Comparison of ENCODE assay signal across 8 cellular contexts in the genomic region with DNA sequence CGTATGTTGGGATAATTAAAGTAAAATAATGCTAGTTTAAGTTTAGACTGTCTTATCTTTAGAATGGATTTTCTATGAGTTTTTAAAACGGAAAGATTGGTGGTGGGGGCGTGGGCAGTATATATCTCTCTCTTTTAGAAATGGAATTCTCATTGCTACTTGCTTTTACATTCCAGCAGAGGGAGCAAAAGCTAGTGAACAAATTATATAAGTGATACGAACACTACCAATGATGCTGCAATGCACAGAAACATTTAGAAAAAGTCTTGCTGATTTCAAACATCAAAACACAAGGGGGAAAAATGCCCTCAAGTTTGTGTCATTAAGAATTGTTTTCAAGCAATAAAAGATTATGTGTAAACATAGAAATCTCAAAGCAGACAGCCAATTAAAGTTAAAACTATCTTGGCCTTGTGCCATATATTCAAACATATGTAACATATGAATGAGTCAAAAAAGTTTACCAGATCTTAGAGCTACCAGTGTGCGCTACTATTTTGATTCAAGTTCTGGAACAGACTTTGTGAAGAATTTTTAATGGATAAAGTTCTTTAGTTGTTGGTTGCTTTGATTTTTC.
A peak's percentile ranks its signal among the peaks of the same experiment; 100 is the strongest.
DNase-seq lines count a peak whose midpoint lies in the region; ATAC-seq and TF ChIP-seq lines count a peak whose summit lies in the region.

No MANE protein-coding gene starts in this region.

- POLR2A ChIA-PET in BJ (lab: Charles Lee) = no interaction called here

- CTCF ChIA-PET in BJ (lab: Yijun Ruan, JAX) = no interaction called here

- no peaks in the 10 kb centered on the region for H4K20me1 ChIP-seq in osteoblast (ENCODE audit: insufficient read depth, low read length)

- H3K4me3 ChIP-seq in BJ (ENCODE audit: low read depth, low read length) (no peak overlapping the region), osteoblast (ENCODE audit: insufficient read depth, low read length) (no peak overlapping the region), testis (no peak overlapping the region)

- ATAC-seq in GM21529 (IDR thresholded peaks at IDR 0.05; ENCODE audit: unreplicated experiment) = peak; percentile 60
- no peak for ATAC-seq in HG03460 (IDR thresholded peaks at IDR 0.05; ENCODE audit: unreplicated experiment)

- H3K27me3 ChIP-seq in BJ (ENCODE audit: control insufficient read depth, insufficient read depth, low read length) (no peaks in the 10 kb centered on the region), osteoblast (ENCODE audit: insufficient read depth, low read length) (no peaks in the 10 kb centered on the region), testis (no peaks in the 10 kb centered on the region)

- H3K9me3 ChIP-seq in osteoblast (ENCODE audit: low read depth, low read length) = no peaks in the 10 kb centered on the region
- H3K9me3 ChIP-seq in testis = no peaks in the 10 kb centered on the region

- WGBS in testis, 2 donors = 32 to 38% methylated on average over 5 of the region's 5 CpGs

- TF ChIP-seq POLR2A in testis (IDR thresholded peaks at IDR 0.05) = no peak

- no peak overlapping the region for H3K4me2 ChIP-seq in osteoblast (ENCODE audit: insufficient read depth, low read length)

- H3K36me3 ChIP-seq in BJ (ENCODE audit: control insufficient read depth, insufficient read depth, low read length) (no peaks in the 10 kb centered on the region), osteoblast (ENCODE audit: insufficient read depth, low read length) (no peaks in the 10 kb centered on the region), testis (ENCODE audit: low read depth, missing control alignments) (no peaks in the 10 kb centered on the region)

- intact Hi-C loops in testis (cut with DNase I; ENCODE audit: low total_unique reads) = no loop called here

- H3K27ac ChIP-seq in osteoblast (ENCODE audit: low read depth, low read length) = no peak overlapping the region
- no peak overlapping the region for H3K27ac ChIP-seq in testis

- TF ChIP-seq CTCF in BJ (IDR thresholded peaks at IDR 0.05; ENCODE audit: insufficient read depth, low read depth, low read length) (peak; percentile 34), osteoblast (IDR thresholded peaks at IDR 0.05; ENCODE audit: extremely low read depth, low read depth, low read length) (peak; percentile 24), testis (IDR thresholded peaks at IDR 0.05) (peak in 1 of 3 experiments; percentile 34)

- DNase-seq in BJ (ENCODE audit: low read depth) = no peak
- peak; percentile 79 for DNase-seq in NCI-H2227 (lab: John Stamatoyannopoulos, UW; ENCODE audit: unreplicated experiment)
- peak; percentile 7 for DNase-seq in cerebellum (ENCODE audit: low spot score)
- no peak for DNase-seq in osteoblast (ENCODE audit: insufficient read length, low spot score, missing footprints)
- no peak for DNase-seq in NCI-H1436 (lab: John Stamatoyannopoulos, UW)
- DNase-seq in testis = no peak

- H3K4me1 ChIP-seq in osteoblast (ENCODE audit: insufficient read depth, low read length) (no peaks in the 10 kb centered on the region), testis (no peaks in the 10 kb centered on the region)

- no peak overlapping the region for H2AFZ ChIP-seq in osteoblast (ENCODE audit: low read length)

- no peaks in the 10 kb centered on the region for H3K79me2 ChIP-seq in osteoblast (ENCODE audit: insufficient read depth, low read length)

Comparison
In these comparisons a context has a peak if more than half of its experiments do, and no peak if none do; other contexts are left out.
1. DNase-seq: peak in NCI-H2227 (single experiment) and cerebellum (single experiment); none in BJ (single experiment), osteoblast (single experiment), NCI-H1436 (single experiment) and testis (single experiment).